In the genomic region with DNA sequence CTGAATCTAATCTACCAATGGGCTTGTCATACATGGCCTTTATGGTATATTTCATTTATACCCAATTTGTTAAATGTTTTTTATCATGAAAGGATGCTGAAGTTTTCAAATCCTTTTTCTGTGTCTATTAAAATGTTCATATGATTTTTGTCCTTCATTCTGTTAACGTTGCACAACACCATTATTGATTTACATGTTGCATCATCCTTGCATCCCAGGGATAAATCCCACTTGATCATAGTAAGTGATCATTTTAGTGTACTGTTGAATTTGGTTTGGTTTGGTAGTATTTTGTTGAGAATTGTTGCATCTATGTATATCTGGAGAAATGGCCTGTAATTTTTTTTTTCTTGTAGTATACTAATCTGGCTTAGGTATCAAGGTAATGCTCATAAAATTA, we compare ENCODE assay signal across 2 cellular contexts.
TF ChIP-seq lines count a peak whose summit lies in the region.

No MANE protein-coding gene starts in this region.

TF ChIP-seq in HCT116, 20 proteins besides CTCF, POLR2A, EP300 and RAD21:
- no peak for TF ChIP-seq EGR1 (IDR thresholded peaks at IDR 0.05; ENCODE audit: low read depth)
- TF ChIP-seq, protein P1, sequence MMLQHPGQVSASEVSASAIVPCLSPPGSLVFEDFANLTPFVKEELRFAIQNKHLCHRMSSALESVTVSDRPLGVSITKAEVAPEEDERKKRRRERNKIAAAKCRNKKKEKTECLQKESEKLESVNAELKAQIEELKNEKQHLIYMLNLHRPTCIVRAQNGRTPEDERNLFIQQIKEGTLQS (IDR thresholded peaks at IDR 0.05), result peak; percentile 49; the same call in 1 of the 2 replicates
- peak; percentile 88 for TF ChIP-seq CEBPB (IDR thresholded peaks at IDR 0.05; ENCODE audit: low read depth)
TF ChIP-seq in HCT116: peak in this region for 2.

TF ChIP-seq in K562, 482 proteins besides CTCF, POLR2A, EP300 and RAD21:
- TF ChIP-seq CEBPG (CRISPR knock-in tag; IDR thresholded peaks at IDR 0.05) (no peak), CEBPG (tag; conservative IDR thresholded peaks at IDR 0.05 in 1 of 2, IDR thresholded peaks at IDR 0.05 in 1 of 2) (peak; percentile 62 to 70), HDAC3 (IDR thresholded peaks at IDR 0.05; ENCODE audit: borderline replicate concordance, partially characterized antibody) (no peak), ZC3H8 (IDR thresholded peaks at IDR 0.05) (no peak), TRIM24 (IDR thresholded peaks at IDR 0.05) (peak in 1 of 2 experiments; percentile 36; a peak in 1 of 4 replicates), CEBPB (tag; IDR thresholded peaks at IDR 0.05) (peak; percentile 64)
- TF ChIP-seq, protein P1 (IDR thresholded peaks at IDR 0.05), result peak; percentile 62
- TF ChIP-seq, protein P1 (CRISPR knock-in tag; conservative IDR thresholded peaks at IDR 0.05), result no peak
